2 cellular contexts compared by ENCODE assay signal in genomic region chr21:34093083-34093482, GRCh38.
TF ChIP-seq lines count a peak whose summit lies in the region.

No MANE protein-coding gene starts in this region.

TF ChIP-seq in HEK293T, 16 proteins besides CTCF, POLR2A, EP300 and RAD21:
- no peak for TF ChIP-seq HDGF (IDR thresholded peaks at IDR 0.05; ENCODE audit: borderline replicate concordance)
- TF ChIP-seq, protein P1, sequence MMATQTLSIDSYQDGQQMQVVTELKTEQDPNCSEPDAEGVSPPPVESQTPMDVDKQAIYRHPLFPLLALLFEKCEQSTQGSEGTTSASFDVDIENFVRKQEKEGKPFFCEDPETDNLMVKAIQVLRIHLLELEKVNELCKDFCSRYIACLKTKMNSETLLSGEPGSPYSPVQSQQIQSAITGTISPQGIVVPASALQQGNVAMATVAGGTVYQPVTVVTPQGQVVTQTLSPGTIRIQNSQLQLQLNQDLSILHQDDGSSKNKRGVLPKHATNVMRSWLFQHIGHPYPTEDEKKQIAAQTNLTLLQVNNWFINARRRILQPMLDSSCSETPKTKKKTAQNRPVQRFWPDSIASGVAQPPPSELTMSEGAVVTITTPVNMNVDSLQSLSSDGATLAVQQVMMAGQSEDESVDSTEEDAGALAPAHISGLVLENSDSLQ (IDR thresholded peaks at IDR 0.05): peak; percentile 79
- TF ChIP-seq ZNF384 (IDR thresholded peaks at IDR 0.05): peak; percentile 65
- no peak for TF ChIP-seq TARDBP (IDR thresholded peaks at IDR 0.05)

TF ChIP-seq in K562, 482 proteins besides CTCF, POLR2A, EP300 and RAD21:
- TF ChIP-seq NFATC3 (IDR thresholded peaks at IDR 0.05) (no peak), MEIS2 (IDR thresholded peaks at IDR 0.05; ENCODE audit: partially characterized antibody) (peak; percentile 34)
- TF ChIP-seq, protein P2, sequence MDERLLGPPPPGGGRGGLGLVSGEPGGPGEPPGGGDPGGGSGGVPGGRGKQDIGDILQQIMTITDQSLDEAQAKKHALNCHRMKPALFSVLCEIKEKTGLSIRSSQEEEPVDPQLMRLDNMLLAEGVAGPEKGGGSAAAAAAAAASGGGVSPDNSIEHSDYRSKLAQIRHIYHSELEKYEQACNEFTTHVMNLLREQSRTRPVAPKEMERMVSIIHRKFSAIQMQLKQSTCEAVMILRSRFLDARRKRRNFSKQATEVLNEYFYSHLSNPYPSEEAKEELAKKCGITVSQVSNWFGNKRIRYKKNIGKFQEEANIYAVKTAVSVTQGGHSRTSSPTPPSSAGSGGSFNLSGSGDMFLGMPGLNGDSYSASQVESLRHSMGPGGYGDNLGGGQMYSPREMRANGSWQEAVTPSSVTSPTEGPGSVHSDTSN (CRISPR knock-in tag; IDR thresholded peaks at IDR 0.05; ENCODE audit: low read depth): no peak
- TF ChIP-seq, protein P2 (tag; conservative IDR thresholded peaks at IDR 0.05; ENCODE audit: low read depth): peak; percentile 38; the same call in 1 of the 2 replicates
